Comparison of ENCODE assay signal across 29 cellular contexts in genomic region chr3:184405075-184406060, GRCh38. TPM values are rescaled to one million over a fixed set of nuclear protein-coding genes. Genes with fewer than 3 reads are reported as not detected.
A peak's percentile ranks its signal among the peaks of the same experiment; 100 is the strongest.
DNase-seq lines count a peak whose midpoint lies in the region; FAIRE-seq and TF ChIP-seq lines count a peak whose summit lies in the region.
"Had no signal": no experiment of that assay in that cellular context is flagged by ENCODE, and none has a peak within 500 bp of the region (broad histone marks: within the 10 kb centered on the region; RNA-seq: fewer than 3 reads in every experiment).

No MANE protein-coding gene starts in this region.

- CTCF ChIA-PET in H1 (lab: Charles Lee; ENCODE audit: partially characterized antibody): interaction anchor here (1.0 to 2.5 kb wide), 8 partner anchors 13 to 155 kb away, joined by 3 to 14 read pairs (median 4); partner anchors contain the start of gene EEF1AKMT4

- H3K79me2 ChIP-seq in H1 (ENCODE audit: control insufficient read depth in 1 of 2, insufficient read depth in 2 of 2, low read length in 2 of 2): no peaks in the 10 kb centered on the region

- H3K18ac ChIP-seq in H1 (ENCODE audit: extremely low read depth, low read length): no peak overlapping the region

- WGBS in H1 (ENCODE audit: extremely low coverage in 1 of 2, insufficient coverage in 1 of 2, insufficient read length in 1 of 2, insufficient replicate concordance in 2 of 2, low coverage in 1 of 2, low lambda C conversion rate in 2 of 2, missing lambda C conversion rate in 1 of 2), 2 experiments: 90% methylated on average over 18 of the region's 20 CpGs; no CpG with 5 or more reads in 1 of the 2 experiments
- 76 to 83% (median 81%) methylated on average over 18 to 20 of the region's 20 CpGs for WGBS in adrenal gland, 4 donors

- no peak overlapping the region for H3K4me3 ChIP-seq in NB4 (ENCODE audit: low read depth, low read length)
- no peak overlapping the region for H3K4me3 ChIP-seq in H1 (ENCODE audit: extremely low read depth in 1 of 4, insufficient read depth in 2 of 4, low read depth in 3 of 4, low read length in 4 of 4)
- H3K4me3 ChIP-seq in adrenal gland: no peak overlapping the region
- H3K4me3 ChIP-seq: gastroesophageal sphincter, left ventricle myocardium inferior, SJCRH30, skin epidermis had no signal

- H3K9me3 ChIP-seq in H1 (ENCODE audit: insufficient read depth in 2 of 2, low read depth in 1 of 2, low read length in 1 of 2) (no peaks in the 10 kb centered on the region), adrenal gland (replicated peaks in 1 of 3) (no peaks in the 10 kb centered on the region)
- H3K9me3 ChIP-seq: Caco-2, gastroesophageal sphincter, left ventricle myocardium inferior, SJCRH30 had no signal

- DNase-seq in D341Med (ENCODE audit: low spot score) (peak; percentile 76), NB4 (ENCODE audit: low read depth) (peak; percentile 31), H1 (ENCODE audit: low read depth in 1 of 2, low spot score in 2 of 2) (no peak), putamen (ENCODE audit: low spot score) (peak; percentile 38), NCI-H2171 treated with DMSO at 0.1 percent for 48 hours (lab: John Stamatoyannopoulos, UW) (no peak), adrenal gland (no peak)
- DNase-seq in stimulated activated CD4-positive, alpha-beta T cell treated with anti-CD3 and anti-CD28 coated beads, Interleukin-1b, Interleukin-23, amount 100 ng/mL, for 48 hours: no peak
- DNase-seq: ACHN; activated CD8-positive, alpha-beta T cell treated with anti-CD3 and anti-CD28 coated beads for 36 hours; Caco-2; DND-41; HFFc6; hypothalamus; immature natural killer cell; left ventricle myocardium inferior; NCI-H1105 treated with DMSO at 0.1 percent for 48 hours; NCI-H1930; NCI-H2227 treated with DMSO at 0.1 percent for 48 hours; NCI-H69; SJCRH30; stimulated activated naive CD8-positive, alpha-beta T cell treated with anti-CD3 and anti-CD28 coated beads, Interleukin-15, amount 100 ng/mL, for 72 hours; T-helper 1 cell had no signal

- H2BK5ac ChIP-seq in H1 (ENCODE audit: low read depth, low read length): no peak overlapping the region

- no peak overlapping the region for H2BK20ac ChIP-seq in H1 (ENCODE audit: low read length)

- no peak overlapping the region for H3K9ac ChIP-seq in H1 (replicated peaks in 1 of 4; ENCODE audit: extremely low read depth in 1 of 4, low read depth in 3 of 4, low read length in 3 of 4)

- H2AFZ ChIP-seq in H1 (ENCODE audit: low read length): no peak overlapping the region

- H3K36me3 ChIP-seq in H1 (ENCODE audit: control insufficient read depth in 2 of 4, insufficient read depth in 4 of 4, low read length in 3 of 4): no peaks in the 10 kb centered on the region
- H3K36me3 ChIP-seq in adrenal gland (replicated peaks in 1 of 2): no peaks in the 10 kb centered on the region
- H3K36me3 ChIP-seq: gastroesophageal sphincter, left ventricle myocardium inferior, SJCRH30 had no signal

- no peaks in the 10 kb centered on the region for H3K4me1 ChIP-seq in H1 (replicated peaks in 1 of 4; ENCODE audit: control insufficient read depth in 3 of 4, insufficient read depth in 4 of 4, low read length in 3 of 4)
- H3K4me1 ChIP-seq in adrenal gland (replicated peaks in 1 of 2): no peaks in the 10 kb centered on the region
- H3K4me1 ChIP-seq: Caco-2, gastroesophageal sphincter, left ventricle myocardium inferior, SJCRH30 had no signal

- TF ChIP-seq EP300 in H1 (IDR thresholded peaks at IDR 0.05; ENCODE audit: borderline replicate concordance in 1 of 2, low read depth in 2 of 2, low read length in 2 of 2): no peak

- TF ChIP-seq RAD21 in H1 (IDR thresholded peaks at IDR 0.05 in 1 of 2, conservative IDR thresholded peaks at IDR 0.05 in 1 of 2; ENCODE audit: low read depth in 2 of 2, low read length in 2 of 2): no peak

- H4K5ac ChIP-seq in H1 (ENCODE audit: insufficient read length, low read depth, low read length): no peak overlapping the region

- FAIRE-seq in H1 (lab: Jason Lieb, UNC): no peak

- no peak for TF ChIP-seq CTCF in NB4 (IDR thresholded peaks at IDR 0.05; ENCODE audit: low read depth, low read length)
- no peak for TF ChIP-seq CTCF in H1 (IDR thresholded peaks at IDR 0.05; ENCODE audit: control extremely low read depth in 1 of 3, insufficient read depth in 1 of 3, low read depth in 1 of 3, low read length in 3 of 3)
- TF ChIP-seq CTCF in adrenal gland (IDR thresholded peaks at IDR 0.05): no peak

- no peak overlapping the region for H3K4me2 ChIP-seq in H1 (ENCODE audit: insufficient read depth in 1 of 2, low read depth in 2 of 2, low read length in 2 of 2)

- H4K8ac ChIP-seq in H1 (ENCODE audit: extremely low read depth, insufficient read depth, low read length): no peak overlapping the region

- POLR2A ChIA-PET in H1 (lab: Charles Lee; ENCODE audit: partially characterized antibody): interaction anchor here (0.6 kb wide), 1 partner anchor 245 kb away, joined by 4 read pairs; no protein-coding TSS in a partner anchor

- peak overlapping the region; percentile 46; the same call in 1 of the 2 replicates for H2BK15ac ChIP-seq in H1 (ENCODE audit: low read length)

- no peak overlapping the region for H4K91ac ChIP-seq in H1 (replicated peaks; ENCODE audit: insufficient read length, low read length)

- H3K23me2 ChIP-seq in H1 (ENCODE audit: low read depth, low read length): no peaks in the 10 kb centered on the region

- no peak overlapping the region for H2BK12ac ChIP-seq in H1 (ENCODE audit: low read depth, low read length)

- no peak overlapping the region for H3K14ac ChIP-seq in H1 (ENCODE audit: insufficient read length)

- peaks cover 0 to 2% (median 0%) of the 10 kb centered on the region in 4 experiments; a peak in 1 of 7 replicates for H3K27me3 ChIP-seq in H1 (replicated peaks in 1 of 4; ENCODE audit: control insufficient read depth in 3 of 4, extremely low read depth in 1 of 4, insufficient read depth in 3 of 4, low read length in 3 of 4)
- H3K27me3 ChIP-seq in adrenal gland: no peaks in the 10 kb centered on the region

- no peak overlapping the region for H3K56ac ChIP-seq in H1 (replicated peaks; ENCODE audit: insufficient read length, low read depth, low read length)

- no peak overlapping the region for H2AK5ac ChIP-seq in H1 (ENCODE audit: low read depth, low read length)

- H3K23ac ChIP-seq in H1 (ENCODE audit: insufficient read length): no peak overlapping the region

- H3K4ac ChIP-seq in H1 (replicated peaks; ENCODE audit: insufficient read length, low read depth, low read length): no peak overlapping the region

- TF ChIP-seq POLR2A in NB4 (IDR thresholded peaks at IDR 0.05; ENCODE audit: extremely low read depth, insufficient read length) (no peak), H1 (IDR thresholded peaks at IDR 0.05; ENCODE audit: control extremely low read depth in 1 of 2, low read depth in 2 of 2, low read length in 2 of 2) (no peak), adrenal gland (IDR thresholded peaks at IDR 0.05) (no peak)

- no peak overlapping the region for H2BK120ac ChIP-seq in H1 (replicated peaks; ENCODE audit: low read depth, low read length)

- no peaks in the 10 kb centered on the region for H3K79me1 ChIP-seq in H1 (ENCODE audit: low read depth, low read length)

- no peak overlapping the region for H3K27ac ChIP-seq in H1 (ENCODE audit: low read depth, low read length)
- no peak overlapping the region for H3K27ac ChIP-seq in adrenal gland
- H3K27ac ChIP-seq: gastroesophageal sphincter, HL-60, left ventricle myocardium inferior, SJCRH30, skin epidermis had no signal

- H4K20me1 ChIP-seq in H1 (replicated peaks in 1 of 2; ENCODE audit: control insufficient read depth in 1 of 2, insufficient read depth in 2 of 2, low read length in 2 of 2): no peaks in the 10 kb centered on the region

- intact Hi-C loops in adrenal gland (cut with DNase I): no loop called here

RNA-seq across cellular contexts. Expression of gene CHRD, which starts 25.5 kb away (rescaled TPM):
- 0.63 and 0.86 TPM in 2 replicates for total RNA-seq in H1 (2021; fragmentation: NEBNext Ultra II Directional; extraction: Animal tissue kit (Norgen Biotek cat#: 25700))
- 0.62 and 1.7 TPM in 2 replicates for polyA plus RNA-seq in H1 (2011; rRNA removed)
- polyA plus RNA-seq in H1 (2011; cell fraction: cytosol; rRNA removed): 1.4 TPM
- 10.3 TPM for polyA plus RNA-seq in H1 (2011; cell fraction: nucleus; rRNA removed)
- 0.52 to 1.4 TPM (median 0.80 TPM) in 4 replicates for polyA plus RNA-seq in H1 (2012, experiment 1 of 2)
- polyA plus RNA-seq in H1 (2012, experiment 2 of 2): 0.98 TPM
- polyA plus RNA-seq in H1 (2013, experiment 1 of 2): 0.28 TPM
- 0.35 TPM for polyA plus RNA-seq in H1 (2013, experiment 2 of 2)
- 0.15 and 0.22 TPM in 2 replicates for polyA minus RNA-seq in H1 (2011; rRNA and poly(A)+ RNA removed)
- polyA minus RNA-seq in H1 (2011; cell fraction: cytosol; rRNA and poly(A)+ RNA removed): 0.37 TPM
- 2.3 TPM for polyA minus RNA-seq in H1 (2011; cell fraction: nucleus; rRNA and poly(A)+ RNA removed)
- 100 to 1,000 TPM in 1 of 8 donors, 10 to 100 TPM in 6, 1 to 10 TPM in 1; 4.8 to 101 (median 23.7) TPM for total RNA-seq in adrenal gland
- polyA plus RNA-seq in adrenal gland: 10 to 100 TPM in 2 of 3 donors, 1 to 10 TPM in 1; 1.9 to 51.0 (median 41.2) TPM
- total RNA-seq: activated CD8-positive, alpha-beta T cell treated with anti-CD3 and anti-CD28 coated beads for 36 hours; activated T-helper 2 cell treated with anti-CD3 and anti-CD28 coated beads, Interferon-gamma antibody, Interleukin-2, Interleukin-4, amounts not matched to agents 10 μg/mL and 5 μg/mL and 100 μg/mL, durations not matched to agents 14 hours and 24 hours and 36 hours had no signal
- polyA plus RNA-seq: immature natural killer cell had no signal

RNA-seq across cellular contexts. Expression of gene THPO, which starts 27.4 kb away (rescaled TPM):
- 0.40 and 1.2 TPM in 2 replicates for total RNA-seq in H1 (2021; fragmentation: NEBNext Ultra II Directional; extraction: Animal tissue kit (Norgen Biotek cat#: 25700))
- polyA plus RNA-seq in H1 (2011; rRNA removed): 0.82 and 1.4 TPM in 2 replicates
- polyA plus RNA-seq in H1 (2011; cell fraction: cytosol; rRNA removed): 0.56 TPM
- 0.94 TPM for polyA plus RNA-seq in H1 (2011; cell fraction: nucleus; rRNA removed)
- polyA plus RNA-seq in H1 (2012, experiment 1 of 2): 0.68 to 1.2 TPM (median 0.87 TPM) in 4 replicates
- polyA plus RNA-seq in H1 (2012, experiment 2 of 2): 0.66 TPM
- polyA plus RNA-seq in H1 (2013, experiment 1 of 2): 0.43 TPM
- 0.53 TPM for polyA plus RNA-seq in H1 (2013, experiment 2 of 2)
- polyA minus RNA-seq in H1 (2011; rRNA and poly(A)+ RNA removed): 0.37 and 1.0 TPM in 2 replicates
- polyA minus RNA-seq in H1 (2011; cell fraction: cytosol; rRNA and poly(A)+ RNA removed): 1.2 TPM
- polyA minus RNA-seq in H1 (2011; cell fraction: nucleus; rRNA and poly(A)+ RNA removed): 0.50 TPM
- 1 to 10 TPM in 3 of 8 donors, under 1 TPM in 2, not detected in 3; 0.60 to 5.3 (median 2.5) TPM for total RNA-seq in adrenal gland
- polyA plus RNA-seq in adrenal gland: 1 to 10 TPM in 2 of 3 donors, under 1 TPM in 1; 0.82 to 4.4 (median 2.2) TPM
- total RNA-seq: activated CD8-positive, alpha-beta T cell treated with anti-CD3 and anti-CD28 coated beads for 36 hours; activated naive CD4-positive, alpha-beta T cell treated with anti-CD3 and anti-CD28 coated beads, Interleukin-2, amount 50 U/mL, for 72 hours; activated T-helper 2 cell treated with anti-CD3 and anti-CD28 coated beads, Interferon-gamma antibody, Interleukin-2, Interleukin-4, amounts not matched to agents 10 μg/mL and 5 μg/mL and 100 μg/mL, durations not matched to agents 14 hours and 24 hours and 36 hours; HFFc6; LHCN-M2; myocyte had no signal
- polyA plus RNA-seq: immature natural killer cell had no signal

RNA-seq across cellular contexts. Expression of gene POLR2H, which starts 43.9 kb away (rescaled TPM):
- total RNA-seq in H1 (2021; fragmentation: NEBNext Ultra II Directional; extraction: Animal tissue kit (Norgen Biotek cat#: 25700)): 113 and 118 TPM in 2 replicates
- polyA plus RNA-seq in H1 (2011; rRNA removed): 253 and 335 TPM in 2 replicates
- polyA plus RNA-seq in H1 (2011; cell fraction: cytosol; rRNA removed): 372 TPM
- polyA plus RNA-seq in H1 (2011; cell fraction: nucleus; rRNA removed): 132 TPM
- polyA plus RNA-seq in H1 (2012, experiment 1 of 2): 156 to 183 TPM (median 164 TPM) in 4 replicates
- 190 TPM for polyA plus RNA-seq in H1 (2012, experiment 2 of 2)
- 109 TPM for polyA plus RNA-seq in H1 (2013, experiment 1 of 2)
- polyA plus RNA-seq in H1 (2013, experiment 2 of 2): 115 TPM
- polyA minus RNA-seq in H1 (2011; rRNA and poly(A)+ RNA removed): 65.8 and 81.4 TPM in 2 replicates
- 55.6 TPM for polyA minus RNA-seq in H1 (2011; cell fraction: cytosol; rRNA and poly(A)+ RNA removed)
- polyA minus RNA-seq in H1 (2011; cell fraction: nucleus; rRNA and poly(A)+ RNA removed): 54.6 TPM
- total RNA-seq in adrenal gland: 100 to 1,000 TPM in 1 of 8 donors, 10 to 100 TPM in 7; 63.1 to 101 (median 71.1) TPM
- polyA plus RNA-seq in adrenal gland: 100 to 1,000 TPM in 2 of 3 donors, 10 to 100 TPM in 1; 87.7 to 199 (median 194) TPM

RNA-seq across cellular contexts. Expression of gene CLCN2, which starts 44.0 kb away (rescaled TPM):
- 11.8 and 13.7 TPM in 2 replicates for total RNA-seq in H1 (2021; fragmentation: NEBNext Ultra II Directional; extraction: Animal tissue kit (Norgen Biotek cat#: 25700))
- polyA plus RNA-seq in H1 (2011; rRNA removed) (16.1 and 20.7 TPM in 2 replicates), adrenal gland (10 to 100 TPM; 11.4 to 27.8 (median 22.3) TPM)
- polyA plus RNA-seq in H1 (2011; cell fraction: cytosol; rRNA removed): 11.9 TPM
- polyA plus RNA-seq in H1 (2011; cell fraction: nucleus; rRNA removed): 101 TPM
- polyA plus RNA-seq in H1 (2012, experiment 1 of 2): 10.2 to 14.4 TPM (median 13.8 TPM) in 4 replicates
- polyA plus RNA-seq in H1 (2012, experiment 2 of 2): 9.8 TPM
- 12.1 TPM for polyA plus RNA-seq in H1 (2013, experiment 1 of 2)
- 9.9 TPM for polyA plus RNA-seq in H1 (2013, experiment 2 of 2)
- polyA minus RNA-seq in H1 (2011; rRNA and poly(A)+ RNA removed): 21.6 and 30.2 TPM in 2 replicates
- 10.0 TPM for polyA minus RNA-seq in H1 (2011; cell fraction: cytosol; rRNA and poly(A)+ RNA removed)
- 57.3 TPM for polyA minus RNA-seq in H1 (2011; cell fraction: nucleus; rRNA and poly(A)+ RNA removed)
- 10 to 100 TPM in 5 of 8 donors, 1 to 10 TPM in 3; 7.5 to 24.4 (median 14.9) TPM for total RNA-seq in adrenal gland

Comparison
In these comparisons a context has a peak if more than half of its experiments do, and no peak if none do; other contexts are left out.
1. DNase-seq: peak in D341Med (single experiment), NB4 (single experiment) and putamen (single experiment); none in H1 (0 of 2), stimulated activated CD4-positive, alpha-beta T cell treated with anti-CD3 and anti-CD28 coated beads, Interleukin-1b, Interleukin-23, amount 100 ng/mL, for 48 hours (single experiment), NCI-H2171 treated with DMSO at 0.1 percent for 48 hours (single experiment) and adrenal gland (0 of 7).